Comparison of ENCODE assay signal across 25 cellular contexts in genomic region chr10:3206516-3207157, GRCh38.
"Had no signal": no experiment of that assay in that cellular context is flagged by ENCODE, and none has a peak within 500 bp of the region (broad histone marks: within the 10 kb centered on the region; RNA-seq: fewer than 3 reads in every experiment).

No MANE protein-coding gene starts in this region.

- H3K36me3 ChIP-seq: adrenal gland, breast epithelium, SJCRH30 had no signal

- H3K27ac ChIP-seq: adrenal gland, breast epithelium, SJCRH30 had no signal

- DNase-seq: activated CD4-positive, alpha-beta T cell treated with anti-CD3 and anti-CD28 coated beads for 4 hours; activated CD8-positive, alpha-beta memory T cell treated with anti-CD3 and anti-CD28 coated beads, Interleukin-2, amount 50 U/mL, for 4 hours; activated CD8-positive, alpha-beta T cell treated with anti-CD3 and anti-CD28 coated beads for 36 hours; activated naive CD4-positive, alpha-beta T cell treated with anti-CD3 and anti-CD28 coated beads, Interleukin-2, amount 50 U/mL, for 16 hours; activated naive CD8-positive, alpha-beta T cell treated with anti-CD3 and anti-CD28 coated beads, Interleukin-2, amount 10 ng/mL, durations not matched to agents 7 days and 5 days; adrenal gland; aorta; caudate nucleus; Karpas-422; MM.1S; NCI-H1105; NCI-H1436; NCI-H1694 treated with DMSO at 0.1 percent for 48 hours; NCI-H2029 treated with DMSO at 0.1 percent for 48 hours; NCI-H510A treated with DMSO at 0.1 percent for 48 hours; NCI-H69; NK-92 treated with Interleukin-12 subunit alpha and Interleukin-12 subunit beta, amount 100 ng/mL, for 24 hours; OCI-M1; Right ventricle myocardium superior; RPMI8226; SJCRH30; SK-N-SH had no signal

- H3K4me3 ChIP-seq: adrenal gland, breast epithelium, SJCRH30 had no signal

- H3K4me1 ChIP-seq: adrenal gland, breast epithelium, SJCRH30 had no signal

- H3K27me3 ChIP-seq: breast epithelium, SJCRH30 had no signal

- ATAC-seq: activated CD4-positive, CD25-positive, alpha-beta regulatory T cell treated with anti-CD3 and anti-CD28 coated beads, Interleukin-2, amount 50 U/mL, for 24 hours; activated CD8-positive, alpha-beta T cell treated with anti-CD3 and anti-CD28 coated beads for 36 hours; Panc1 had no signal

- H3K9me3 ChIP-seq: adrenal gland, breast epithelium, SJCRH30, SK-N-SH had no signal
